In genomic region chr14:101875726-101876268, GRCh38 we compare ENCODE assay signal across 9 cellular contexts.
DNase-seq lines count a peak whose midpoint lies in the region; ATAC-seq and TF ChIP-seq lines count a peak whose summit lies in the region.
"Had no signal": no experiment of that assay in that cellular context is flagged by ENCODE, and none has a peak within 500 bp of the region (broad histone marks: within the 10 kb centered on the region; RNA-seq: fewer than 3 reads in every experiment).

No MANE protein-coding gene starts in this region.

- intact Hi-C loops in body of pancreas (cut with DNase I), result no loop called here

- TF ChIP-seq CTCF in hepatocyte (IDR thresholded peaks at IDR 0.05; ENCODE audit: poor library complexity) (no peak), body of pancreas (IDR thresholded peaks at IDR 0.05) (no peak)

- ATAC-seq in GM21526 (IDR thresholded peaks at IDR 0.05; ENCODE audit: low FRiP score, unreplicated experiment) (peak; percentile 34), body of pancreas (no peak)

- no peak for TF ChIP-seq POLR2A in body of pancreas (IDR thresholded peaks at IDR 0.05)

- H2AFZ ChIP-seq in hepatocyte, result no peak overlapping the region

- H4K20me1 ChIP-seq in hepatocyte (ENCODE audit: insufficient read depth, poor library complexity, severe bottlenecking), result peaks cover 34% of the 10 kb centered on the region

- WGBS in hepatocyte (ENCODE audit: low lambda C conversion rate, missing lambda C conversion rate), result 45% methylated on average over 6 of the region's 6 CpGs
- WGBS in body of pancreas, 2 donors, result 51 to 76% methylated on average over 6 of the region's 6 CpGs

- H3K4me2 ChIP-seq in hepatocyte, result peak overlapping the region; percentile 35

- H3K4me1 ChIP-seq in hepatocyte (ENCODE audit: insufficient read depth), result peaks cover 9% of the 10 kb centered on the region
- H3K4me1 ChIP-seq in body of pancreas, result peaks cover 67% of the 10 kb centered on the region

- H3K27ac ChIP-seq in hepatocyte (peak overlapping the region; percentile 14), body of pancreas (peak overlapping the region in 1 of 4 donors; percentile 84)

- H3K36me3 ChIP-seq in hepatocyte (replicated peaks; ENCODE audit: insufficient read depth, low read depth) (no peaks in the 10 kb centered on the region), body of pancreas (replicated peaks in 1 of 2; ENCODE audit: insufficient read depth in 1 of 2, low read depth in 2 of 2) (no peaks in the 10 kb centered on the region)

- H3K27me3 ChIP-seq in hepatocyte (no peaks in the 10 kb centered on the region), body of pancreas (no peaks in the 10 kb centered on the region)

- H3K9me2 ChIP-seq in hepatocyte (replicated peaks; ENCODE audit: insufficient read depth), result no peaks in the 10 kb centered on the region

- H3K9me3 ChIP-seq in hepatocyte (ENCODE audit: low read depth), result no peaks in the 10 kb centered on the region
- no peaks in the 10 kb centered on the region for H3K9me3 ChIP-seq in body of pancreas

- no peak overlapping the region for H3K4me3 ChIP-seq in hepatocyte
- no peak overlapping the region for H3K4me3 ChIP-seq in body of pancreas

- peak; percentile 40 for DNase-seq in EH (ENCODE audit: low read depth)
- peak; percentile 77 for DNase-seq in NAMALWA (ENCODE audit: low spot score)
- no peak for DNase-seq in hepatocyte (ENCODE audit: low spot score)
- DNase-seq in body of pancreas, result no peak
- DNase-seq in UCSD-AML1 (lab: John Stamatoyannopoulos, UW; ENCODE audit: unreplicated experiment), result no peak
- no peak for DNase-seq in kidney tubule cell (ENCODE audit: low spot score)
- DNase-seq in GDM1 (lab: John Stamatoyannopoulos, UW), result no peak
- DNase-seq: midbrain had no signal

- H3K79me2 ChIP-seq in hepatocyte, result peaks cover 84% of the 10 kb centered on the region

Comparison
In these comparisons a context has a peak if more than half of its experiments do, and no peak if none do; other contexts are left out.
1. DNase-seq: peak in EH (single experiment) and NAMALWA (single experiment); none in hepatocyte (single experiment), body of pancreas (0 of 4), UCSD-AML1 (single experiment), kidney tubule cell (single experiment) and GDM1 (single experiment).